30 cellular contexts compared by ENCODE assay signal in the genomic region with DNA sequence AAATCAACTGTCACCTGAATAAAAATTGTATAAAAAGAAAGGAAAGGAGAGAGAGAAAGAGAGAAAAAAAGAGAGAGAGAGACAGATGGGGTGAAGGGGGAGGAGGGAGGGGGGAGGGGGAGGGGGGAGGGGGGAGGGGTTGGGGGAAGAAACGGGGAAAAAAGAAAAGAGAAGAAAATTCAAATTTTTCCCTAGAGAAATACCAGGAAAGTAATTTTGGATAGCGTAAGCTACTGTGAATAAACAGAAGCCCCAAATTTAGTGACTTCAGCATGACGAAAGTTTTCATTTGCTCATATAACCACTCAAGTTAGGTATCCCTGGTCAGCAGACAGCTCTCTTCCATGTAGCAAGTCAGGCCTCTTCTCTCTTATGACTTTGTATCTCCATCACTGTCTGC.
"Had no signal": no experiment of that assay in that cellular context is flagged by ENCODE, and none has a peak within 500 bp of the region (broad histone marks: within the 10 kb centered on the region; RNA-seq: fewer than 3 reads in every experiment).

No MANE protein-coding gene starts in this region.

- H3K4me3 ChIP-seq: ascending aorta, breast epithelium, cardiac muscle cell, colonic mucosa, esophagus squamous epithelium had no signal

- FAIRE-seq: endometrium, endothelial cell of umbilical vein, frontal cortex had no signal

- H3K27ac ChIP-seq: ascending aorta, breast epithelium, cardiac muscle cell, colonic mucosa, epithelial cell of prostate, esophagus squamous epithelium had no signal

- H3K4me1 Mint-ChIP-seq: activated CD4-positive, alpha-beta memory T cell treated with anti-CD3 and anti-CD28 coated beads, Interleukin-2, amount 10 ng/mL, durations not matched to agents 7 days and 5 days; activated naive CD8-positive, alpha-beta T cell treated with anti-CD3 and anti-CD28 coated beads, Interleukin-2, amount 10 ng/mL, durations not matched to agents 7 days and 5 days; brain had no signal

- H3K4me1 ChIP-seq: ascending aorta, breast epithelium, colonic mucosa, esophagus squamous epithelium had no signal

- H3K36me3 Mint-ChIP-seq: activated naive CD4-positive, alpha-beta T cell treated with anti-CD3 and anti-CD28 coated beads, Interleukin-2, amount 50 U/mL, for 72 hours; activated naive CD8-positive, alpha-beta T cell treated with anti-CD3 and anti-CD28 coated beads, Interleukin-2, amount 10 ng/mL, durations not matched to agents 7 days and 5 days; brain had no signal

- H3K4me3 Mint-ChIP-seq: activated CD4-positive, alpha-beta memory T cell treated with anti-CD3 and anti-CD28 coated beads, Interleukin-2, amount 10 ng/mL, durations not matched to agents 7 days and 5 days; activated naive CD8-positive, alpha-beta T cell treated with anti-CD3 and anti-CD28 coated beads, Interleukin-2, amount 10 ng/mL, durations not matched to agents 7 days and 5 days; activated T-cell treated with anti-CD3 and anti-CD28 coated beads, Interleukin-2, amount 50 U/mL, for 24 hours; activated T-cell treated with anti-CD3 and anti-CD28 coated beads, Interleukin-2, amount 50 U/mL, for 72 hours; brain had no signal

- H3K36me3 ChIP-seq: ascending aorta, breast epithelium, cardiac muscle cell, colonic mucosa, esophagus squamous epithelium had no signal

- H3K27me3 Mint-ChIP-seq: activated CD4-positive, alpha-beta memory T cell treated with anti-CD3 and anti-CD28 coated beads, Interleukin-2, amount 10 ng/mL, durations not matched to agents 7 days and 5 days; activated naive CD8-positive, alpha-beta T cell treated with anti-CD3 and anti-CD28 coated beads, Interleukin-2, amount 10 ng/mL, durations not matched to agents 7 days and 5 days; activated T-cell treated with anti-CD3 and anti-CD28 coated beads, Interleukin-2, amount 50 U/mL, for 24 hours had no signal

- DNase-seq: activated CD4-positive, alpha-beta memory T cell treated with anti-CD3 and anti-CD28 coated beads, Interleukin-2, amount 10 ng/mL, durations not matched to agents 7 days and 5 days; activated CD4-positive, alpha-beta T cell treated with anti-CD3 and anti-CD28 coated beads for 48 hours; activated CD4-positive, alpha-beta T cell treated with anti-CD3 and anti-CD28 coated beads, Interleukin-2, amount 50 U/mL, for 4 hours; activated CD4-positive, CD25-positive, alpha-beta regulatory T cell; activated CD4-positive, CD25-positive, alpha-beta regulatory T cell treated with anti-CD3 and anti-CD28 coated beads, Interleukin-2, amount 50 U/mL, for 72 hours; activated CD8-positive, alpha-beta memory T cell treated with anti-CD3 and anti-CD28 coated beads, Interleukin-2, amount 50 U/mL, for 48 hours; activated effector memory CD4-positive, alpha-beta T cell treated with Interleukin-2 at 50 U/mL for 16 hours; activated gamma-delta T cell treated with Interleukin-2 at 50 U/mL for 16 hours; activated naive CD4-positive, alpha-beta T cell treated with Interleukin-2 at 50 U/mL for 16 hours; activated naive CD8-positive, alpha-beta T cell treated with anti-CD3 and anti-CD28 coated beads, Interleukin-2, amount 10 ng/mL, durations not matched to agents 7 days and 5 days; activated T-cell treated with anti-CD3 and anti-CD28 coated beads for 4 hours; activated T-cell treated with anti-CD3 and anti-CD28 coated beads, Interleukin-2, amount 50 U/mL, for 24 hours; activated T-cell treated with anti-CD3 and anti-CD28 coated beads, Interleukin-2, amount 50 U/mL, for 72 hours; central memory CD4-positive, alpha-beta T cell; cerebellar nuclear complex; colonic mucosa; effector CD4-positive, alpha-beta T cell; esophagus squamous epithelium; foreskin fibroblast; head of caudate nucleus; T-helper 2 cell had no signal

- H3K27me3 ChIP-seq: ascending aorta, breast epithelium, cardiac muscle cell, colonic mucosa, esophagus squamous epithelium had no signal

- H3K9me3 ChIP-seq: ascending aorta, colonic mucosa, esophagus squamous epithelium had no signal

- ATAC-seq: activated naive CD4-positive, alpha-beta T cell treated with anti-CD3 and anti-CD28 coated beads, Interleukin-2, amount 50 U/mL, for 72 hours; activated T-cell treated with anti-CD3 and anti-CD28 coated beads, Interleukin-2, amount 50 U/mL, for 72 hours had no signal

- H3K27ac Mint-ChIP-seq: activated CD4-positive, alpha-beta memory T cell treated with anti-CD3 and anti-CD28 coated beads, Interleukin-2, amount 10 ng/mL, durations not matched to agents 7 days and 5 days; activated naive CD4-positive, alpha-beta T cell treated with anti-CD3 and anti-CD28 coated beads, Interleukin-2, amount 50 U/mL, for 72 hours; activated naive CD8-positive, alpha-beta T cell treated with anti-CD3 and anti-CD28 coated beads, Interleukin-2, amount 10 ng/mL, durations not matched to agents 7 days and 5 days; activated T-cell treated with anti-CD3 and anti-CD28 coated beads, Interleukin-2, amount 50 U/mL, for 24 hours; activated T-cell treated with anti-CD3 and anti-CD28 coated beads, Interleukin-2, amount 50 U/mL, for 72 hours; brain had no signal
